In genomic region chr2:180983468-180984388, GRCh38 we compare ENCODE assay signal across 8 cellular contexts. TPM values are rescaled to one million over a fixed set of nuclear protein-coding genes. Genes with fewer than 3 reads are reported as not detected.
DNase-seq lines count a peak whose midpoint lies in the region; FAIRE-seq and TF ChIP-seq lines count a peak whose summit lies in the region.

No MANE protein-coding gene starts in this region.

- H3K36me3 ChIP-seq in ES-I3 (ENCODE audit: insufficient read depth, low read length) (no peaks in the 10 kb centered on the region), Karpas-422 (ENCODE audit: insufficient read depth, low read length) (peaks cover 31% of the 10 kb centered on the region), colonic mucosa (no peaks in the 10 kb centered on the region)

- TF ChIP-seq CTCF in colonic mucosa (IDR thresholded peaks at IDR 0.05) (no peak), mesothelial cell of epicardium (IDR thresholded peaks at IDR 0.05; ENCODE audit: unreplicated experiment) (no peak)

- H3K4me2 ChIP-seq in Karpas-422 (ENCODE audit: low read depth, low read length, poor library complexity, severe bottlenecking): peak overlapping the region; percentile 93

- H3K27ac Mint-ChIP-seq in mesothelial cell of epicardium: peak overlapping the region; percentile 78

- no peaks in the 10 kb centered on the region for H3K9me3 Mint-ChIP-seq in mesothelial cell of epicardium

- peaks cover 57% of the 10 kb centered on the region for H3K4me1 Mint-ChIP-seq in mesothelial cell of epicardium

- H4K20me1 ChIP-seq in Karpas-422 (ENCODE audit: insufficient read depth, low read depth, low read length): no peaks in the 10 kb centered on the region

- peaks cover 73% of the 10 kb centered on the region for H3K79me2 ChIP-seq in Karpas-422 (ENCODE audit: low read length)

- H3K27ac ChIP-seq in Karpas-422 (ENCODE audit: low read length): peak overlapping the region; percentile 73
- H3K27ac ChIP-seq in colonic mucosa: no peak overlapping the region

- intact Hi-C loops in colonic mucosa (cut with DNase I): no loop called here

- peaks cover 42% of the 10 kb centered on the region for H3K4me1 ChIP-seq in ES-I3 (ENCODE audit: insufficient read depth, low read length)
- peaks cover 55% of the 10 kb centered on the region for H3K4me1 ChIP-seq in Karpas-422 (ENCODE audit: low read length)
- H3K4me1 ChIP-seq in colonic mucosa: peaks cover 4% of the 10 kb centered on the region

- H3K9me2 ChIP-seq in Karpas-422 (replicated peaks; ENCODE audit: insufficient read depth, low read length): no peaks in the 10 kb centered on the region

- H3K4me3 ChIP-seq in Karpas-422 (ENCODE audit: low read length) (peak overlapping the region; percentile 81), colonic mucosa (no peak overlapping the region)

- peak overlapping the region; percentile 35 for H3K9ac ChIP-seq in ES-I3 (ENCODE audit: low read depth, low read length)
- H3K9ac ChIP-seq in Karpas-422 (ENCODE audit: low read length): peak overlapping the region; percentile 48
- no peak overlapping the region for H3K9ac ChIP-seq in colonic mucosa (ENCODE audit: low read depth in 2 of 2, low read length in 2 of 2)

- FAIRE-seq in A204.1 (lab: Jason Lieb, UNC) (peak; percentile 78), H54 (lab: Jason Lieb, UNC) (peak; percentile 94)

- H3K9me3 ChIP-seq in ES-I3 (ENCODE audit: control insufficient read depth, insufficient read depth, low read length): no peaks in the 10 kb centered on the region
- no peaks in the 10 kb centered on the region for H3K9me3 ChIP-seq in Karpas-422 (ENCODE audit: low read length)
- H3K9me3 ChIP-seq in colonic mucosa: no peaks in the 10 kb centered on the region

- H3K27me3 ChIP-seq in Karpas-422 (ENCODE audit: low read length) (no peaks in the 10 kb centered on the region), colonic mucosa (no peaks in the 10 kb centered on the region)

- DNase-seq in H54 (ENCODE audit: insufficient read length, low spot score) (no peak), Karpas-422 (peak; percentile 82), RKO (ENCODE audit: low spot score) (peak; percentile 78), colonic mucosa (peak; percentile 43), mesothelial cell of epicardium (ENCODE audit: low spot score in 2 of 2, unreplicated experiment in 2 of 2) (no peak)
- DNase-seq in stimulated activated CD4-positive, alpha-beta T cell treated with anti-CD3 and anti-CD28 coated beads, Interleukin-4, amount 100 ng/mL, for 4 hours: no peak

- TF ChIP-seq POLR2A in H54 (IDR thresholded peaks at IDR 0.05; ENCODE audit: low read depth, low read length): no peak

- H3K27me3 Mint-ChIP-seq in mesothelial cell of epicardium (ENCODE audit: low read depth): no peaks in the 10 kb centered on the region

- H3K36me3 Mint-ChIP-seq in mesothelial cell of epicardium: peaks cover 3% of the 10 kb centered on the region

- H3K4me3 Mint-ChIP-seq in mesothelial cell of epicardium: peak overlapping the region; percentile 70

- H2AFZ ChIP-seq in Karpas-422 (ENCODE audit: low read length): 0 out of 2 replicates have a peak overlapping the region, but pooled peaks have one; percentile 32

RNA-seq across cellular contexts. Expression of gene UBE2E3, which starts 3.3 kb away (rescaled TPM):
- 47.2 and 124 TPM in 2 replicates for total RNA-seq in Karpas-422 (2014; rRNA removed; shearing (Covaris generic); ENCODE audit: low replicate concordance)
- total RNA-seq in colonic mucosa: 10 to 100 TPM; 43.1 to 52.5 TPM
- total RNA-seq in mesothelial cell of epicardium: 109 to 112 TPM (median 111 TPM) in 3 replicates

Comparison
In these comparisons a context has a peak if more than half of its experiments do, and no peak if none do; other contexts are left out.
1. H3K9ac ChIP-seq: peak in ES-I3 (single experiment) and Karpas-422 (single experiment); none in colonic mucosa (0 of 2).
2. DNase-seq: peak in Karpas-422 (single experiment), RKO (single experiment) and colonic mucosa (single experiment); none in H54 (single experiment), mesothelial cell of epicardium (0 of 2) and stimulated activated CD4-positive, alpha-beta T cell treated with anti-CD3 and anti-CD28 coated beads, Interleukin-4, amount 100 ng/mL, for 4 hours (0 of 2).